In genomic region chr9:124285903-124286291, GRCh38 we compare ENCODE assay signal across 8 cellular contexts. TPM values are rescaled to one million over a fixed set of nuclear protein-coding genes. Genes with fewer than 3 reads are reported as not detected.
DNase-seq lines count a peak whose midpoint lies in the region; TF ChIP-seq lines count a peak whose summit lies in the region.

No MANE protein-coding gene starts in this region.

- H3K4me3 ChIP-seq in fibroblast of villous mesenchyme (ENCODE audit: low read depth, low read length) (peak overlapping the region; percentile 5), rectal smooth muscle tissue (ENCODE audit: low read length) (peak overlapping the region; percentile 19)

- H3K9ac ChIP-seq in rectal smooth muscle tissue (ENCODE audit: low read length), result no peak overlapping the region

- DNase-seq in AG08396 (ENCODE audit: low spot score) (peak; percentile 88), GM19238 (ENCODE audit: insufficient read length, low spot score) (peak; percentile 65), HS-5 (ENCODE audit: low read depth) (peak; percentile 82), fibroblast of villous mesenchyme (ENCODE audit: low read depth) (peak; percentile 99), NCI-H2081 treated with DMSO at 0.1 percent for 48 hours (lab: John Stamatoyannopoulos, UW) (no peak), DMS79 treated with DMSO at 0.1 percent for 48 hours (lab: John Stamatoyannopoulos, UW) (no peak)
- peak; percentile 18 to 29 for DNase-seq in activated CD8-positive, alpha-beta memory T cell treated with anti-CD3 and anti-CD28 coated beads for 4 hours (ENCODE audit: low read depth in 2 of 2)

- no peaks in the 10 kb centered on the region for H3K27me3 ChIP-seq in rectal smooth muscle tissue (ENCODE audit: control insufficient read depth, insufficient read depth, low read length)

- peak overlapping the region; percentile 79 for H3K27ac ChIP-seq in rectal smooth muscle tissue (ENCODE audit: low read depth, low read length)

- peaks cover 32% of the 10 kb centered on the region for H3K4me1 ChIP-seq in rectal smooth muscle tissue (ENCODE audit: control insufficient read depth, insufficient read depth, low read length)

- no peak for TF ChIP-seq CTCF in fibroblast of villous mesenchyme (IDR thresholded peaks at IDR 0.05; ENCODE audit: insufficient read depth, low read depth, low read length)

- no peaks in the 10 kb centered on the region for H3K36me3 ChIP-seq in rectal smooth muscle tissue (ENCODE audit: control insufficient read depth, insufficient read depth, low read length)

RNA-seq across cellular contexts. Expression of gene NEK6, which starts 28.1 kb away (rescaled TPM):
- total RNA-seq in fibroblast of villous mesenchyme, result 41.9 and 43.2 TPM in 2 replicates

Comparison
In these comparisons a context has a peak if more than half of its experiments do, and no peak if none do; other contexts are left out.
1. DNase-seq: peak in AG08396 (single experiment), GM19238 (single experiment), HS-5 (single experiment), activated CD8-positive, alpha-beta memory T cell treated with anti-CD3 and anti-CD28 coated beads for 4 hours (2 of 2) and fibroblast of villous mesenchyme (single experiment); none in NCI-H2081 treated with DMSO at 0.1 percent for 48 hours (single experiment) and DMS79 treated with DMSO at 0.1 percent for 48 hours (single experiment).